In the genomic region with DNA sequence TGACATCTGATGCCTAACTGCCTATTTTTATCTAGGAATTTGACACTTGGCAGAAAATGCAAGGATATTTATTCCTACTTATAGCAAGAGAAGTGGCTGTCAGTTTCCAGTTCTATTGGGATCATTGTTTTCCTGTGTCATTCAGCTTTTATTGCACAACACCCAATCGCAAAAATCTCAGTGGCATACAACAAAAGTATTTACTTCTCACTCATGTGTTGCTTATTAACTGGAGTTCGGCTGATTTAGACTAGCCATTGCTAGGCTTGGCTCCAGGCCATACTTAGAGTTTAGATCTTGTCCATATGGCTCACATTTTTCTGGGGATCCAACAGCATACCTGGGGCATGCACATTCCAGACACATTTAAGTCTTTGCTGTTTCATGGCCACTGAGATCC, we compare ENCODE assay signal across 21 cellular contexts.
DNase-seq lines count a peak whose midpoint lies in the region; ATAC-seq, FAIRE-seq and TF ChIP-seq lines count a peak whose summit lies in the region.
"Had no signal": no experiment of that assay in that cellular context is flagged by ENCODE, and none has a peak within 500 bp of the region (broad histone marks: within the 10 kb centered on the region; RNA-seq: fewer than 3 reads in every experiment).

No MANE protein-coding gene starts in this region.

- no peak overlapping the region for H3K4me3 Mint-ChIP-seq in WTC11
- H3K4me3 Mint-ChIP-seq: activated naive CD8-positive, alpha-beta T cell; activated T-cell treated with anti-CD3 and anti-CD28 coated beads, Interleukin-2, amount 50 U/mL, for 72 hours; GM23338; IgD-negative memory B cell; T-helper 1 cell treated with Interleukin-12 subunit alpha and Interleukin-12 subunit beta and Interleukin-4 antibody, amounts not matched to agents 30 μg/mL and 1 μg/mL, for 36 hours had no signal

- FAIRE-seq in A549 (lab: Jason Lieb, UNC) = no peak

- TF ChIP-seq EP300 in A549 (IDR thresholded peaks at IDR 0.05) = no peak

- TF ChIP-seq POLR2A in A549 (IDR thresholded peaks at IDR 0.05; ENCODE audit: low read length) = no peak

- H3K9me3 Mint-ChIP-seq in WTC11 = peaks cover 20% of the 10 kb centered on the region

- 5% methylated on average over 2 of the region's 2 CpGs for WGBS in A549 (ENCODE audit: missing lambda C conversion rate)

- H3K27me3 Mint-ChIP-seq in WTC11 (ENCODE audit: low read depth) = peaks cover 81% of the 10 kb centered on the region
- H3K27me3 Mint-ChIP-seq: activated naive CD8-positive, alpha-beta T cell; IgD-negative memory B cell had no signal

- no peak overlapping the region for H3K27ac ChIP-seq in A549
- H3K27ac ChIP-seq: gastrocnemius medialis, vagina, WERI-Rb-1 had no signal

- DNase-seq in A549 (ENCODE audit: low read depth in 1 of 2, low spot score in 1 of 2) = no peak
- DNase-seq in GM03348 (ENCODE audit: low spot score) = peak; percentile 4
- peak; percentile 32 for DNase-seq in NCI-H69 (lab: John Stamatoyannopoulos, UW)
- DNase-seq in fibroblast of pulmonary artery (ENCODE audit: low read depth) = peak; percentile 20
- no peak for DNase-seq in A172 (ENCODE audit: low spot score)
- DNase-seq in WTC11 (ENCODE audit: low spot score) = no peak
- DNase-seq: activated T-cell treated with anti-CD3 and anti-CD28 coated beads, Interleukin-2, amount 50 U/mL, for 72 hours; COR-L47; gastrocnemius medialis; GDM1; occipital lobe; SHP77 treated with DMSO at 0.1 percent for 48 hours; WERI-Rb-1 had no signal

- TF ChIP-seq CTCF in A549 (IDR thresholded peaks at IDR 0.05) (no peak), fibroblast of pulmonary artery (IDR thresholded peaks at IDR 0.05; ENCODE audit: low read length, missing control alignments) (no peak), WTC11 (IDR thresholded peaks at IDR 0.05) (no peak)

- H3K4me3 ChIP-seq in A549 (no peak overlapping the region), fibroblast of pulmonary artery (replicated peaks; ENCODE audit: low read depth, low read length) (no peak overlapping the region)
- H3K4me3 ChIP-seq: gastrocnemius medialis, GM23338, vagina had no signal

- ATAC-seq in A549 = no peak
- no peak for ATAC-seq in HG03457 (IDR thresholded peaks at IDR 0.05; ENCODE audit: unreplicated experiment)
- ATAC-seq in WTC11 = no peak
- no peak for ATAC-seq in GM19351 (IDR thresholded peaks at IDR 0.05; ENCODE audit: unreplicated experiment)
- ATAC-seq: activated T-cell treated with anti-CD3 and anti-CD28 coated beads, Interleukin-2, amount 50 U/mL, for 72 hours; gastrocnemius medialis; GM23338; sciatic nerve had no signal

- CTCF ChIA-PET in A549 (lab: Yijun Ruan, JAX) (no interaction called here), WTC11 (lab: Charles Lee) (no interaction called here)

- peaks cover 18% of the 10 kb centered on the region for H3K36me3 Mint-ChIP-seq in WTC11
- H3K36me3 Mint-ChIP-seq: activated naive CD8-positive, alpha-beta T cell; IgD-negative memory B cell had no signal

- H3K27ac Mint-ChIP-seq in WTC11 = no peak overlapping the region
- H3K27ac Mint-ChIP-seq: activated naive CD8-positive, alpha-beta T cell; activated T-cell treated with anti-CD3 and anti-CD28 coated beads, Interleukin-2, amount 50 U/mL, for 72 hours; GM23338; T-helper 1 cell treated with Interleukin-12 subunit alpha and Interleukin-12 subunit beta and Interleukin-4 antibody, amounts not matched to agents 30 μg/mL and 1 μg/mL, for 36 hours had no signal

- H3K4me1 Mint-ChIP-seq in WTC11 = 0 out of 2 replicates have a peak, but pooled peaks cover 3% of the 10 kb centered on the region
- H3K4me1 Mint-ChIP-seq: IgD-negative memory B cell had no signal

- POLR2A ChIA-PET in A549 (lab: Yijun Ruan, JAX) (no interaction called here), WTC11 (lab: Charles Lee) (no interaction called here)

- H3K4me2 ChIP-seq in A549 = 0 out of 3 replicates have a peak overlapping the region, but pooled peaks have one; percentile 11
- H3K4me2 ChIP-seq: GM23338 had no signal

- 0 out of 3 replicates have a peak, but pooled peaks cover 2% of the 10 kb centered on the region for H3K4me1 ChIP-seq in A549
- H3K4me1 ChIP-seq: gastrocnemius medialis, vagina had no signal

- TF ChIP-seq RAD21 in A549 (conservative IDR thresholded peaks at IDR 0.05 in 1 of 2, IDR thresholded peaks at IDR 0.05 in 1 of 2) = no peak

- no peaks in the 10 kb centered on the region for H3K9me3 ChIP-seq in A549
- H3K9me3 ChIP-seq: gastrocnemius medialis, vagina had no signal

TF ChIP-seq in A549, 52 proteins besides CTCF, POLR2A, EP300 and RAD21:
- TF ChIP-seq, protein P1, sequence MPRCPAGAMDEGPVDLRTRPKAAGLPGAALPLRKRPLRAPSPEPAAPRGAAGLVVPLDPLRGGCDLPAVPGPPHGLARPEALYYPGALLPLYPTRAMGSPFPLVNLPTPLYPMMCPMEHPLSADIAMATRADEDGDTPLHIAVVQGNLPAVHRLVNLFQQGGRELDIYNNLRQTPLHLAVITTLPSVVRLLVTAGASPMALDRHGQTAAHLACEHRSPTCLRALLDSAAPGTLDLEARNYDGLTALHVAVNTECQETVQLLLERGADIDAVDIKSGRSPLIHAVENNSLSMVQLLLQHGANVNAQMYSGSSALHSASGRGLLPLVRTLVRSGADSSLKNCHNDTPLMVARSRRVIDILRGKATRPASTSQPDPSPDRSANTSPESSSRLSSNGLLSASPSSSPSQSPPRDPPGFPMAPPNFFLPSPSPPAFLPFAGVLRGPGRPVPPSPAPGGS (IDR thresholded peaks at IDR 0.05) = no peak
- TF ChIP-seq CEBPB (IDR thresholded peaks at IDR 0.05) = peak; percentile 16 to 67; a peak in 2 of 4 replicates
TF ChIP-seq in A549: peak in this region for 1.

TF ChIP-seq in WTC11, 78 proteins besides CTCF, POLR2A, EP300 and RAD21:
- no peak for TF ChIP-seq GRHL2 (CRISPR knock-in tag; IDR thresholded peaks at IDR 0.05; ENCODE audit: insufficient replicate concordance, severe bottlenecking)
- TF ChIP-seq, protein P2, sequence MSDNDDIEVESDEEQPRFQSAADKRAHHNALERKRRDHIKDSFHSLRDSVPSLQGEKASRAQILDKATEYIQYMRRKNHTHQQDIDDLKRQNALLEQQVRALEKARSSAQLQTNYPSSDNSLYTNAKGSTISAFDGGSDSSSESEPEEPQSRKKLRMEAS (CRISPR knock-in tag; IDR thresholded peaks at IDR 0.05) = no peak

Comparison
In these comparisons a context has a peak if more than half of its experiments do, and no peak if none do; other contexts are left out.
1. DNase-seq: peak in GM03348 (single experiment), NCI-H69 (single experiment) and fibroblast of pulmonary artery (single experiment); none in A549 (0 of 2), A172 (single experiment) and WTC11 (single experiment).